8 cellular contexts compared by ENCODE assay signal in genomic region chr20:32482251-32483220, GRCh38.
DNase-seq lines count a peak whose midpoint lies in the region; ATAC-seq and TF ChIP-seq lines count a peak whose summit lies in the region.

No MANE protein-coding gene starts in this region.

- in situ Hi-C loops in astrocyte of the cerebellum (cut with HindIII; ENCODE audit: low sequenced_read_pairs), result no loop called here

- H3K27me3 ChIP-seq in iPS DF 6.9 (ENCODE audit: control insufficient read depth, insufficient read depth, low read length), result no peaks in the 10 kb centered on the region
- peaks cover 17% of the 10 kb centered on the region for H3K27me3 ChIP-seq in skeletal muscle satellite cell (ENCODE audit: control insufficient read depth, insufficient read depth, low read length)

- no peak for TF ChIP-seq CTCF in astrocyte of the cerebellum (IDR thresholded peaks at IDR 0.05; ENCODE audit: low read depth, low read length, missing control alignments)

- no peak overlapping the region for H3K27ac ChIP-seq in iPS DF 6.9 (ENCODE audit: low read length)

- ATAC-seq in GM21528 (IDR thresholded peaks at IDR 0.05; ENCODE audit: low FRiP score, unreplicated experiment), result no peak

- DNase-seq in DMS79 (lab: John Stamatoyannopoulos, UW) (peak; percentile 10), DMS79 treated with DMSO at 0.1 percent for 48 hours (lab: John Stamatoyannopoulos, UW) (no peak), astrocyte of the cerebellum (ENCODE audit: low read depth) (no peak), iPS DF 6.9 (ENCODE audit: low read depth, low spot score) (no peak), NCI-H1092 (lab: John Stamatoyannopoulos, UW) (no peak)

- peaks cover 6% of the 10 kb centered on the region for H3K4me1 ChIP-seq in iPS DF 6.9 (ENCODE audit: control insufficient read depth, insufficient read depth, low read length)
- H3K4me1 ChIP-seq in skeletal muscle satellite cell (ENCODE audit: control insufficient read depth, insufficient read depth, low read length), result no peaks in the 10 kb centered on the region

- H3K9ac ChIP-seq in skeletal muscle satellite cell (ENCODE audit: low read depth, low read length), result peak overlapping the region; percentile 46

- no peaks in the 10 kb centered on the region for H3K9me3 ChIP-seq in iPS DF 6.9 (ENCODE audit: control insufficient read depth, insufficient read depth, low read length)
- no peaks in the 10 kb centered on the region for H3K9me3 ChIP-seq in skeletal muscle satellite cell (replicated peaks; ENCODE audit: low read length)

- no CpG with 5 or more reads among the region's 88 CpGs for WGBS in iPS DF 6.9 (ENCODE audit: insufficient coverage, insufficient read length)

- peak overlapping the region; percentile 85 for H3K4me2 ChIP-seq in skeletal muscle satellite cell (ENCODE audit: low read length)

- H3K36me3 ChIP-seq in iPS DF 6.9 (ENCODE audit: control insufficient read depth, insufficient read depth, low read length), result no peaks in the 10 kb centered on the region
- H3K36me3 ChIP-seq in skeletal muscle satellite cell (ENCODE audit: insufficient read depth, low read length), result no peaks in the 10 kb centered on the region

- H3K4me3 ChIP-seq in astrocyte of the cerebellum (ENCODE audit: low read depth, low read length), result peak overlapping the region; percentile 71
- peak overlapping the region; percentile 96 for H3K4me3 ChIP-seq in iPS DF 6.9 (ENCODE audit: low read length)
- peak overlapping the region; percentile 73 for H3K4me3 ChIP-seq in skeletal muscle satellite cell (ENCODE audit: low read length)

TF ChIP-seq in PFSK-1, 5 proteins besides CTCF, POLR2A, EP300 and RAD21:
- TF ChIP-seq TAF1 (IDR thresholded peaks at IDR 0.05; ENCODE audit: borderline replicate concordance, insufficient read depth, low read length), result no peak
- TF ChIP-seq POLR2AphosphoS5 (IDR thresholded peaks at IDR 0.05; ENCODE audit: low read depth, low read length), result 0 out of 2 replicates have a peak, but pooled peaks have one; percentile 27
- TF ChIP-seq REST (IDR thresholded peaks at IDR 0.05; ENCODE audit: insufficient read depth in 1 of 2, low read depth in 2 of 2, low read length in 2 of 2), result 0 out of 4 replicates have a peak, but pooled peaks of 1 of the 2 experiments have one; percentile 17
